26 cellular contexts compared by ENCODE assay signal in genomic region chr11:94586978-94587377, GRCh38. TPM values are rescaled to one million over a fixed set of nuclear protein-coding genes. Genes with fewer than 3 reads are reported as not detected.
DNase-seq lines count a peak whose midpoint lies in the region; ATAC-seq, FAIRE-seq and TF ChIP-seq lines count a peak whose summit lies in the region.
"Had no signal": no experiment of that assay in that cellular context is flagged by ENCODE, and none has a peak within 500 bp of the region (broad histone marks: within the 10 kb centered on the region; RNA-seq: fewer than 3 reads in every experiment).

No MANE protein-coding gene starts in this region.

- H4K20me1 ChIP-seq in smooth muscle cell (ENCODE audit: low read depth) = no peaks in the 10 kb centered on the region

- H3K4me2 ChIP-seq in smooth muscle cell = peak overlapping the region; percentile 58
- H3K4me2 ChIP-seq: KMS-11, SK-N-SH had no signal

- no peaks in the 10 kb centered on the region for H3K36me3 ChIP-seq in bronchial epithelial cell (ENCODE audit: control insufficient read depth, insufficient read depth, low read length)
- no peaks in the 10 kb centered on the region for H3K36me3 ChIP-seq in smooth muscle cell (ENCODE audit: low read depth)
- H3K36me3 ChIP-seq in kidney (ENCODE audit: control insufficient read depth in 1 of 2, insufficient read depth in 2 of 2, low read length in 2 of 2) = no peaks in the 10 kb centered on the region

- no peaks in the 10 kb centered on the region for H3K79me2 ChIP-seq in smooth muscle cell (ENCODE audit: low read depth)

- no peak overlapping the region for H3K4me3 ChIP-seq in bronchial epithelial cell (ENCODE audit: low read depth, low read length)
- H3K4me3 ChIP-seq in smooth muscle cell = no peak overlapping the region
- no peak overlapping the region for H3K4me3 ChIP-seq in kidney (ENCODE audit: low read length in 2 of 2)

- H3K4me1 ChIP-seq in smooth muscle cell (ENCODE audit: low read depth) (peaks cover 11% of the 10 kb centered on the region), kidney (ENCODE audit: control insufficient read depth in 1 of 2, insufficient read depth in 1 of 2, low read depth in 1 of 2, low read length in 2 of 2) (peaks cover 0 to 4% of the 10 kb centered on the region in 2 donors)

- no peak for FAIRE-seq in bronchial epithelial cell (lab: Jason Lieb, UNC)
- no peak for FAIRE-seq in kidney (lab: Jason Lieb, UNC)
- FAIRE-seq: A204.1, D721Med, H54 had no signal

- no peaks in the 10 kb centered on the region for H3F3A ChIP-seq in smooth muscle cell (ENCODE audit: low read depth)

- H3K27me3 ChIP-seq in bronchial epithelial cell (ENCODE audit: control insufficient read depth, insufficient read depth, low read length) = peaks cover 1% of the 10 kb centered on the region
- H3K27me3 ChIP-seq in smooth muscle cell (ENCODE audit: low read depth) = no peaks in the 10 kb centered on the region

- peak overlapping the region; percentile 69 for H3K27ac ChIP-seq in smooth muscle cell (ENCODE audit: low read depth)
- H3K27ac ChIP-seq in kidney (ENCODE audit: low read depth in 2 of 2, low read length in 2 of 2) = no peak overlapping the region
- H3K27ac ChIP-seq: C4-2B, KMS-11 had no signal

- TF ChIP-seq CTCF in bronchial epithelial cell (IDR thresholded peaks at IDR 0.05; ENCODE audit: insufficient read depth, low read length, severe bottlenecking) (no peak), smooth muscle cell (IDR thresholded peaks at IDR 0.05; ENCODE audit: borderline replicate concordance, insufficient read depth, poor library complexity, severe bottlenecking) (no peak), GM13977 (IDR thresholded peaks at IDR 0.05; ENCODE audit: extremely low read depth, insufficient read depth, missing control alignments) (no peak), kidney (IDR thresholded peaks at IDR 0.05; ENCODE audit: borderline replicate concordance, extremely low read depth, insufficient read depth) (no peak)

- intact Hi-C loops in kidney (cut with DNase I) = no loop called here

- H3K9me3 ChIP-seq in smooth muscle cell (replicated peaks; ENCODE audit: low read depth) = no peaks in the 10 kb centered on the region
- H3K9me3 ChIP-seq in kidney (ENCODE audit: control insufficient read depth in 1 of 2, low read length in 2 of 2) = no peaks in the 10 kb centered on the region
- H3K9me3 ChIP-seq: SK-N-SH had no signal

- no peak overlapping the region for H3K9ac ChIP-seq in smooth muscle cell (ENCODE audit: low read depth)
- H3K9ac ChIP-seq in kidney (ENCODE audit: low read length in 2 of 2) = no peak overlapping the region
- H3K9ac ChIP-seq: KMS-11, SK-N-SH had no signal

- in situ Hi-C loops in GM13977 (cut with MboI; ENCODE audit: low pct_unique_long_range_greater_than_20kb, low sequenced_read_pairs, unreplicated experiment) = no loop called here

- no peak for ATAC-seq in GM21723 (IDR thresholded peaks at IDR 0.05; ENCODE audit: unreplicated experiment)
- ATAC-seq: Panc1 had no signal

- WGBS in smooth muscle cell (ENCODE audit: low lambda C conversion rate) = 38% methylated on average over 5 of the region's 5 CpGs

- H2AFZ ChIP-seq in smooth muscle cell (ENCODE audit: low read depth) = peak overlapping the region; percentile 18

- peak; percentile 56 for DNase-seq in ELF-1 (ENCODE audit: low read depth, low spot score)
- peak; percentile 27 for DNase-seq in bronchial epithelial cell (ENCODE audit: low read depth)
- DNase-seq in left kidney (ENCODE audit: low read depth, low spot score) = peak; percentile 15
- DNase-seq in smooth muscle cell (lab: John Stamatoyannopoulos, UW; ENCODE audit: unreplicated experiment) = no peak
- DNase-seq in GM13977 (ENCODE audit: low spot score) = no peak
- DNase-seq in kidney = no peak
- DNase-seq: CD8-positive, alpha-beta memory T cell; DMS53; EL; IMR-90; NCI-H1105; NCI-H146; NCI-H2029; NCI-H2171; NCI-H345; NCI-H774; NK-92 treated with Interleukin-12 subunit alpha and Interleukin-12 subunit beta, amount 100 ng/mL, for 24 hours; SIG-M5; SK-N-SH had no signal

RNA-seq across cellular contexts. Expression of gene PIWIL4, which starts 19.8 kb away (rescaled TPM):
- total RNA-seq in bronchial epithelial cell = 0.38 and 0.79 TPM in 2 replicates
- 2.9 and 3.1 TPM in 2 replicates for total RNA-seq in smooth muscle cell
- 0.88 and 2.9 TPM in 2 replicates for polyA plus RNA-seq in smooth muscle cell
- total RNA-seq in kidney = 6.0 TPM
- 2.6 TPM for polyA plus RNA-seq in kidney (ENCODE audit: insufficient read depth, low read depth, low replicate concordance)

RNA-seq across cellular contexts. Expression of gene FUT4, which starts 43.3 kb away (rescaled TPM):
- 1.0 and 1.8 TPM in 2 replicates for total RNA-seq in bronchial epithelial cell
- 5.7 and 7.2 TPM in 2 replicates for total RNA-seq in smooth muscle cell
- polyA plus RNA-seq in smooth muscle cell = 4.4 and 5.1 TPM in 2 replicates
- total RNA-seq in kidney = 9.5 TPM
- 1.2 TPM for polyA plus RNA-seq in kidney (ENCODE audit: insufficient read depth, low read depth, low replicate concordance)

Comparison
In these comparisons a context has a peak if more than half of its experiments do, and no peak if none do; other contexts are left out.
1. DNase-seq: peak in ELF-1 (single experiment), bronchial epithelial cell (single experiment) and left kidney (single experiment); none in smooth muscle cell (single experiment), GM13977 (single experiment) and kidney (single experiment).